In genomic region chr1:34441661-34442060, GRCh38 we compare ENCODE assay signal across 24 cellular contexts.
"Had no signal": no experiment of that assay in that cellular context is flagged by ENCODE, and none has a peak within 500 bp of the region (broad histone marks: within the 10 kb centered on the region; RNA-seq: fewer than 3 reads in every experiment).

No MANE protein-coding gene starts in this region.

- H3K36me3 Mint-ChIP-seq: activated naive CD4-positive, alpha-beta T cell treated with anti-CD3 and anti-CD28 coated beads, Interleukin-2, amount 10 ng/mL, durations not matched to agents 7 days and 5 days; brain; mesothelial cell of epicardium; natural killer cell; WTC11 had no signal

- ATAC-seq: activated T-cell treated with anti-CD3 and anti-CD28 coated beads, Interleukin-2, amount 50 U/mL, for 4 hours; esophagus mucosa; natural killer cell; psoas muscle; right cardiac atrium; WTC11 had no signal

- H3K9me3 Mint-ChIP-seq: activated naive CD4-positive, alpha-beta T cell treated with anti-CD3 and anti-CD28 coated beads, Interleukin-2, amount 10 ng/mL, durations not matched to agents 7 days and 5 days; activated T-cell treated with anti-CD3 and anti-CD28 coated beads, Interleukin-2, amount 50 U/mL, for 4 hours; activated T-helper 2 cell treated with anti-CD3 and anti-CD28 coated beads, Interferon-gamma antibody, Interleukin-2, Interleukin-4, amounts not matched to agents 10 μg/mL and 5 μg/mL and 100 μg/mL, durations not matched to agents 14 hours and 24 hours and 36 hours; natural killer cell had no signal

- DNase-seq: activated CD8-positive, alpha-beta memory T cell treated with anti-CD3 and anti-CD28 coated beads for 24 hours; activated CD8-positive, alpha-beta memory T cell treated with anti-CD3 and anti-CD28 coated beads, Interleukin-2, amount 50 U/mL, for 48 hours; activated naive CD4-positive, alpha-beta T cell treated with anti-CD3 and anti-CD28 coated beads, Interleukin-2, amount 10 ng/mL, durations not matched to agents 7 days and 5 days; activated T-cell treated with anti-CD3 and anti-CD28 coated beads, Interleukin-2, amount 50 U/mL, for 4 hours; anterior cingulate cortex; effector memory CD4-positive, alpha-beta T cell; foreskin melanocyte; kidney glomerular epithelial cell; left ventricle myocardium inferior; natural killer cell; pancreas; psoas muscle; right cardiac atrium; stimulated activated CD4-positive, alpha-beta T cell treated with anti-CD3 and anti-CD28 coated beads, Interleukin-4, amount 100 ng/mL, for 24 hours; stimulated activated naive CD4-positive, alpha-beta T cell treated with Interleukin-2 at 50 U/mL for 16 hours; T-helper 9 cell had no signal

- H3K27ac Mint-ChIP-seq: activated naive CD4-positive, alpha-beta T cell treated with anti-CD3 and anti-CD28 coated beads, Interleukin-2, amount 10 ng/mL, durations not matched to agents 7 days and 5 days; activated T-helper 2 cell treated with anti-CD3 and anti-CD28 coated beads, Interferon-gamma antibody, Interleukin-2, Interleukin-4, amounts not matched to agents 10 μg/mL and 5 μg/mL and 100 μg/mL, durations not matched to agents 14 hours and 24 hours and 36 hours; mesothelial cell of epicardium; natural killer cell; WTC11 had no signal

- H3K27me3 ChIP-seq: pancreas, upper lobe of left lung had no signal

- H3K4me1 Mint-ChIP-seq: activated naive CD4-positive, alpha-beta T cell treated with anti-CD3 and anti-CD28 coated beads, Interleukin-2, amount 10 ng/mL, durations not matched to agents 7 days and 5 days; mesothelial cell of epicardium; natural killer cell had no signal

- H3K4me1 ChIP-seq: left ventricle myocardium inferior, pancreas, psoas muscle, upper lobe of left lung had no signal

- H3K4me3 Mint-ChIP-seq: activated naive CD4-positive, alpha-beta T cell treated with anti-CD3 and anti-CD28 coated beads, Interleukin-2, amount 10 ng/mL, durations not matched to agents 7 days and 5 days; activated T-cell treated with anti-CD3 and anti-CD28 coated beads, Interleukin-2, amount 50 U/mL, for 4 hours; mesothelial cell of epicardium; natural killer cell; WTC11 had no signal

- H3K27ac ChIP-seq: hepatocyte, left ventricle myocardium inferior, pancreas, psoas muscle, thoracic aorta, upper lobe of left lung had no signal

- H3K9me3 ChIP-seq: left ventricle myocardium inferior, pancreas, psoas muscle, thoracic aorta, upper lobe of left lung had no signal

- H3K36me3 ChIP-seq: left ventricle myocardium inferior, pancreas, thoracic aorta, upper lobe of left lung had no signal

- H3K4me3 ChIP-seq: hepatocyte, left ventricle myocardium inferior, pancreas, psoas muscle, thoracic aorta, upper lobe of left lung had no signal
